Comparison of ENCODE assay signal across 1 cellular context in the genomic region with DNA sequence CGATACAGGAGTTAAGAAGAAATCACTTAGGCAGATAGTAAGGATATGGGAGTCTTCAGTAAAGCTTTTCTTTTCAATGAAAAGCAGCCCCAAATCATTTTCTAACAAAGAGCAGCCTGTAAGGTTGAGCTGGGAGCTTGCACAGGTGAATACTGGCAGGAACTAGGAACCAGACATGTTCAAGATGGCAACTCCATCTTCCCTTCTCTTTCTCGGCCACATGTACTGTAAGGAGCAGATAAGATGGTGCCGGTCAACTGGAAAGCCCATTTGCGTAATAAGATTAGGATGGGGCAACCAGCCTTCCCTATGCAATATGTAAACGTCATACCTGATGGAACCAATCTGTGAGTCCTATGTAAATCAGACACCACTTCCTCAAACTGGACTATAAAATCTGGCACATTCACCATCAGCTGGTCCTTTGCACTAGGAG.
TF ChIP-seq lines count a peak whose summit lies in the region.

No MANE protein-coding gene starts in this region.

TF ChIP-seq in K562, 482 proteins besides CTCF, POLR2A, EP300 and RAD21 (continued from another document and continues in another):
- TF ChIP-seq, protein P1, sequence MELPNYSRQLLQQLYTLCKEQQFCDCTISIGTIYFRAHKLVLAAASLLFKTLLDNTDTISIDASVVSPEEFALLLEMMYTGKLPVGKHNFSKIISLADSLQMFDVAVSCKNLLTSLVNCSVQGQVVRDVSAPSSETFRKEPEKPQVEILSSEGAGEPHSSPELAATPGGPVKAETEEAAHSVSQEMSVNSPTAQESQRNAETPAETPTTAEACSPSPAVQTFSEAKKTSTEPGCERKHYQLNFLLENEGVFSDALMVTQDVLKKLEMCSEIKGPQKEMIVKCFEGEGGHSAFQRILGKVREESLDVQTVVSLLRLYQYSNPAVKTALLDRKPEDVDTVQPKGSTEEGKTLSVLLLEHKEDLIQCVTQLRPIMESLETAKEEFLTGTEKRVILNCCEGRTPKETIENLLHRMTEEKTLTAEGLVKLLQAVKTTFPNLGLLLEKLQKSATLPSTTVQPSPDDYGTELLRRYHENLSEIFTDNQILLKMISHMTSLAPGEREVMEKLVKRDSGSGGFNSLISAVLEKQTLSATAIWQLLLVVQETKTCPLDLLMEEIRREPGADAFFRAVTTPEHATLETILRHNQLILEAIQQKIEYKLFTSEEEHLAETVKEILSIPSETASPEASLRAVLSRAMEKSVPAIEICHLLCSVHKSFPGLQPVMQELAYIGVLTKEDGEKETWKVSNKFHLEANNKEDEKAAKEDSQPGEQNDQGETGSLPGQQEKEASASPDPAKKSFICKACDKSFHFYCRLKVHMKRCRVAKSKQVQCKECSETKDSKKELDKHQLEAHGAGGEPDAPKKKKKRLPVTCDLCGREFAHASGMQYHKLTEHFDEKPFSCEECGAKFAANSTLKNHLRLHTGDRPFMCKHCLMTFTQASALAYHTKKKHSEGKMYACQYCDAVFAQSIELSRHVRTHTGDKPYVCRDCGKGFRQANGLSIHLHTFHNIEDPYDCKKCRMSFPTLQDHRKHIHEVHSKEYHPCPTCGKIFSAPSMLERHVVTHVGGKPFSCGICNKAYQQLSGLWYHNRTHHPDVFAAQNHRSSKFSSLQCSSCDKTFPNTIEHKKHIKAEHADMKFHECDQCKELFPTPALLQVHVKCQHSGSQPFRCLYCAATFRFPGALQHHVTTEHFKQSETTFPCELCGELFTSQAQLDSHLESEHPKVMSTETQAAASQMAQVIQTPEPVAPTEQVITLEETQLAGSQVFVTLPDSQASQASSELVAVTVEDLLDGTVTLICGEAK (IDR thresholded peaks at IDR 0.05) = no peak
- TF ChIP-seq, protein P1 (CRISPR knock-in tag; IDR thresholded peaks at IDR 0.05) = no peak
- no peak for TF ChIP-seq NR1H2 (CRISPR knock-in tag; IDR thresholded peaks at IDR 0.05)
- no peak for TF ChIP-seq ZNF830 (CRISPR knock-in tag; IDR thresholded peaks at IDR 0.05)
- TF ChIP-seq ILK (tag; IDR thresholded peaks at IDR 0.05; ENCODE audit: borderline replicate concordance, low read depth) = no peak
- no peak for TF ChIP-seq ADNP (tag; IDR thresholded peaks at IDR 0.05)
- TF ChIP-seq, protein P2, sequence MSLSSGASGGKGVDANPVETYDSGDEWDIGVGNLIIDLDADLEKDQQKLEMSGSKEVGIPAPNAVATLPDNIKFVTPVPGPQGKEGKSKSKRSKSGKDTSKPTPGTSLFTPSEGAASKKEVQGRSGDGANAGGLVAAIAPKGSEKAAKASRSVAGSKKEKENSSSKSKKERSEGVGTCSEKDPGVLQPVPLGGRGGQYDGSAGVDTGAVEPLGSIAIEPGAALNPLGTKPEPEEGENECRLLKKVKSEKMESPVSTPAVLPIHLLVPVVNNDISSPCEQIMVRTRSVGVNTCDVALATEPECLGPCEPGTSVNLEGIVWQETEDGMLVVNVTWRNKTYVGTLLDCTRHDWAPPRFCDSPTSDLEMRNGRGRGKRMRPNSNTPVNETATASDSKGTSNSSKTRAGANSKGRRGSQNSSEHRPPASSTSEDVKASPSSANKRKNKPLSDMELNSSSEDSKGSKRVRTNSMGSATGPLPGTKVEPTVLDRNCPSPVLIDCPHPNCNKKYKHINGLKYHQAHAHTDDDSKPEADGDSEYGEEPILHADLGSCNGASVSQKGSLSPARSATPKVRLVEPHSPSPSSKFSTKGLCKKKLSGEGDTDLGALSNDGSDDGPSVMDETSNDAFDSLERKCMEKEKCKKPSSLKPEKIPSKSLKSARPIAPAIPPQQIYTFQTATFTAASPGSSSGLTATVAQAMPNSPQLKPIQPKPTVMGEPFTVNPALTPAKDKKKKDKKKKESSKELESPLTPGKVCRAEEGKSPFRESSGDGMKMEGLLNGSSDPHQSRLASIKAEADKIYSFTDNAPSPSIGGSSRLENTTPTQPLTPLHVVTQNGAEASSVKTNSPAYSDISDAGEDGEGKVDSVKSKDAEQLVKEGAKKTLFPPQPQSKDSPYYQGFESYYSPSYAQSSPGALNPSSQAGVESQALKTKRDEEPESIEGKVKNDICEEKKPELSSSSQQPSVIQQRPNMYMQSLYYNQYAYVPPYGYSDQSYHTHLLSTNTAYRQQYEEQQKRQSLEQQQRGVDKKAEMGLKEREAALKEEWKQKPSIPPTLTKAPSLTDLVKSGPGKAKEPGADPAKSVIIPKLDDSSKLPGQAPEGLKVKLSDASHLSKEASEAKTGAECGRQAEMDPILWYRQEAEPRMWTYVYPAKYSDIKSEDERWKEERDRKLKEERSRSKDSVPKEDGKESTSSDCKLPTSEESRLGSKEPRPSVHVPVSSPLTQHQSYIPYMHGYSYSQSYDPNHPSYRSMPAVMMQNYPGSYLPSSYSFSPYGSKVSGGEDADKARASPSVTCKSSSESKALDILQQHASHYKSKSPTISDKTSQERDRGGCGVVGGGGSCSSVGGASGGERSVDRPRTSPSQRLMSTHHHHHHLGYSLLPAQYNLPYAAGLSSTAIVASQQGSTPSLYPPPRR (CRISPR knock-in tag; IDR thresholded peaks at IDR 0.05; ENCODE audit: borderline replicate concordance) = no peak
- no peak for TF ChIP-seq MECOM (CRISPR knock-in tag; IDR thresholded peaks at IDR 0.05)
- TF ChIP-seq ZNF23 (CRISPR knock-in tag; IDR thresholded peaks at IDR 0.05) = no peak
- TF ChIP-seq, protein P3, sequence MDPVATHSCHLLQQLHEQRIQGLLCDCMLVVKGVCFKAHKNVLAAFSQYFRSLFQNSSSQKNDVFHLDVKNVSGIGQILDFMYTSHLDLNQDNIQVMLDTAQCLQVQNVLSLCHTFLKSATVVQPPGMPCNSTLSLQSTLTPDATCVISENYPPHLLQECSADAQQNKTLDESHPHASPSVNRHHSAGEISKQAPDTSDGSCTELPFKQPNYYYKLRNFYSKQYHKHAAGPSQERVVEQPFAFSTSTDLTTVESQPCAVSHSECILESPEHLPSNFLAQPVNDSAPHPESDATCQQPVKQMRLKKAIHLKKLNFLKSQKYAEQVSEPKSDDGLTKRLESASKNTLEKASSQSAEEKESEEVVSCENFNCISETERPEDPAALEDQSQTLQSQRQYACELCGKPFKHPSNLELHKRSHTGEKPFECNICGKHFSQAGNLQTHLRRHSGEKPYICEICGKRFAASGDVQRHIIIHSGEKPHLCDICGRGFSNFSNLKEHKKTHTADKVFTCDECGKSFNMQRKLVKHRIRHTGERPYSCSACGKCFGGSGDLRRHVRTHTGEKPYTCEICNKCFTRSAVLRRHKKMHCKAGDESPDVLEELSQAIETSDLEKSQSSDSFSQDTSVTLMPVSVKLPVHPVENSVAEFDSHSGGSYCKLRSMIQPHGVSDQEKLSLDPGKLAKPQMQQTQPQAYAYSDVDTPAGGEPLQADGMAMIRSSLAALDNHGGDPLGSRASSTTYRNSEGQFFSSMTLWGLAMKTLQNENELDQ (CRISPR knock-in tag; IDR thresholded peaks at IDR 0.05; ENCODE audit: borderline replicate concordance) = no peak
- no peak for TF ChIP-seq NELFE (IDR thresholded peaks at IDR 0.05; ENCODE audit: insufficient read depth, insufficient read length)
- no peak for TF ChIP-seq PTBP1 (IDR thresholded peaks at IDR 0.05; ENCODE audit: low read depth, low read length)
- TF ChIP-seq, protein P4, sequence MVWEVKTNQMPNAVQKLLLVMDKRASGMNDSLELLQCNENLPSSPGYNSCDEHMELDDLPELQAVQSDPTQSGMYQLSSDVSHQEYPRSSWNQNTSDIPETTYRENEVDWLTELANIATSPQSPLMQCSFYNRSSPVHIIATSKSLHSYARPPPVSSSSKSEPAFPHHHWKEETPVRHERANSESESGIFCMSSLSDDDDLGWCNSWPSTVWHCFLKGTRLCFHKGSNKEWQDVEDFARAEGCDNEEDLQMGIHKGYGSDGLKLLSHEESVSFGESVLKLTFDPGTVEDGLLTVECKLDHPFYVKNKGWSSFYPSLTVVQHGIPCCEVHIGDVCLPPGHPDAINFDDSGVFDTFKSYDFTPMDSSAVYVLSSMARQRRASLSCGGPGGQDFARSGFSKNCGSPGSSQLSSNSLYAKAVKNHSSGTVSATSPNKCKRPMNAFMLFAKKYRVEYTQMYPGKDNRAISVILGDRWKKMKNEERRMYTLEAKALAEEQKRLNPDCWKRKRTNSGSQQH (CRISPR knock-in tag; IDR thresholded peaks at IDR 0.05) = no peak
- no peak for TF ChIP-seq NFATC3 (IDR thresholded peaks at IDR 0.05)
- TF ChIP-seq ZNF197 (CRISPR knock-in tag; IDR thresholded peaks at IDR 0.05; ENCODE audit: low read depth) = peak; percentile 53; the same call in 1 of the 2 replicates
- no peak for TF ChIP-seq CHD4 (IDR thresholded peaks at IDR 0.05; ENCODE audit: insufficient read depth, insufficient replicate concordance, low read depth, low read length, poor library complexity, severe bottlenecking)
- TF ChIP-seq SMARCE1 (IDR thresholded peaks at IDR 0.05) = no peak
- TF ChIP-seq, protein P5, sequence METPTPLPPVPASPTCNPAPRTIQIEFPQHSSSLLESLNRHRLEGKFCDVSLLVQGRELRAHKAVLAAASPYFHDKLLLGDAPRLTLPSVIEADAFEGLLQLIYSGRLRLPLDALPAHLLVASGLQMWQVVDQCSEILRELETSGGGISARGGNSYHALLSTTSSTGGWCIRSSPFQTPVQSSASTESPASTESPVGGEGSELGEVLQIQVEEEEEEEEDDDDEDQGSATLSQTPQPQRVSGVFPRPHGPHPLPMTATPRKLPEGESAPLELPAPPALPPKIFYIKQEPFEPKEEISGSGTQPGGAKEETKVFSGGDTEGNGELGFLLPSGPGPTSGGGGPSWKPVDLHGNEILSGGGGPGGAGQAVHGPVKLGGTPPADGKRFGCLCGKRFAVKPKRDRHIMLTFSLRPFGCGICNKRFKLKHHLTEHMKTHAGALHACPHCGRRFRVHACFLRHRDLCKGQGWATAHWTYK (CRISPR knock-in tag; IDR thresholded peaks at IDR 0.05) = peak; percentile 65; the same call in 1 of the 2 replicates
- TF ChIP-seq, protein P6, sequence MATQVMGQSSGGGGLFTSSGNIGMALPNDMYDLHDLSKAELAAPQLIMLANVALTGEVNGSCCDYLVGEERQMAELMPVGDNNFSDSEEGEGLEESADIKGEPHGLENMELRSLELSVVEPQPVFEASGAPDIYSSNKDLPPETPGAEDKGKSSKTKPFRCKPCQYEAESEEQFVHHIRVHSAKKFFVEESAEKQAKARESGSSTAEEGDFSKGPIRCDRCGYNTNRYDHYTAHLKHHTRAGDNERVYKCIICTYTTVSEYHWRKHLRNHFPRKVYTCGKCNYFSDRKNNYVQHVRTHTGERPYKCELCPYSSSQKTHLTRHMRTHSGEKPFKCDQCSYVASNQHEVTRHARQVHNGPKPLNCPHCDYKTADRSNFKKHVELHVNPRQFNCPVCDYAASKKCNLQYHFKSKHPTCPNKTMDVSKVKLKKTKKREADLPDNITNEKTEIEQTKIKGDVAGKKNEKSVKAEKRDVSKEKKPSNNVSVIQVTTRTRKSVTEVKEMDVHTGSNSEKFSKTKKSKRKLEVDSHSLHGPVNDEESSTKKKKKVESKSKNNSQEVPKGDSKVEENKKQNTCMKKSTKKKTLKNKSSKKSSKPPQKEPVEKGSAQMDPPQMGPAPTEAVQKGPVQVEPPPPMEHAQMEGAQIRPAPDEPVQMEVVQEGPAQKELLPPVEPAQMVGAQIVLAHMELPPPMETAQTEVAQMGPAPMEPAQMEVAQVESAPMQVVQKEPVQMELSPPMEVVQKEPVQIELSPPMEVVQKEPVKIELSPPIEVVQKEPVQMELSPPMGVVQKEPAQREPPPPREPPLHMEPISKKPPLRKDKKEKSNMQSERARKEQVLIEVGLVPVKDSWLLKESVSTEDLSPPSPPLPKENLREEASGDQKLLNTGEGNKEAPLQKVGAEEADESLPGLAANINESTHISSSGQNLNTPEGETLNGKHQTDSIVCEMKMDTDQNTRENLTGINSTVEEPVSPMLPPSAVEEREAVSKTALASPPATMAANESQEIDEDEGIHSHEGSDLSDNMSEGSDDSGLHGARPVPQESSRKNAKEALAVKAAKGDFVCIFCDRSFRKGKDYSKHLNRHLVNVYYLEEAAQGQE (CRISPR knock-in tag; IDR thresholded peaks at IDR 0.05; ENCODE audit: low read depth) = no peak
- no peak for TF ChIP-seq ZEB2 (IDR thresholded peaks at IDR 0.05)
- no peak for TF ChIP-seq HDAC8 (tag; IDR thresholded peaks at IDR 0.05)
- TF ChIP-seq SMAD3 (CRISPR knock-in tag; conservative IDR thresholded peaks at IDR 0.05) = no peak; the same call in 1 of the 2 replicates
- TF ChIP-seq FUS (optimal IDR thresholded peaks at IDR 0.05; ENCODE audit: low read depth, low read length) = no peak
- no peak for TF ChIP-seq MED1 (CRISPR knock-in tag; IDR thresholded peaks at IDR 0.05; ENCODE audit: borderline replicate concordance)
- no peak for TF ChIP-seq RBM15 (IDR thresholded peaks at IDR 0.05; ENCODE audit: insufficient read depth, low read length)
- TF ChIP-seq ZNF586 (CRISPR knock-in tag; conservative IDR thresholded peaks at IDR 0.05) = no peak
- TF ChIP-seq BCL6 (CRISPR knock-in tag; IDR thresholded peaks at IDR 0.05) = no peak
- TF ChIP-seq FOXA1 (IDR thresholded peaks at IDR 0.05; ENCODE audit: borderline replicate concordance) = no peak
- TF ChIP-seq, protein P7, sequence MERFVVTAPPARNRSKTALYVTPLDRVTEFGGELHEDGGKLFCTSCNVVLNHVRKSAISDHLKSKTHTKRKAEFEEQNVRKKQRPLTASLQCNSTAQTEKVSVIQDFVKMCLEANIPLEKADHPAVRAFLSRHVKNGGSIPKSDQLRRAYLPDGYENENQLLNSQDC (CRISPR knock-in tag; IDR thresholded peaks at IDR 0.05) = no peak
- no peak for TF ChIP-seq ZKSCAN8 (CRISPR knock-in tag; IDR thresholded peaks at IDR 0.05)
- TF ChIP-seq ZNF121 (CRISPR knock-in tag; conservative IDR thresholded peaks at IDR 0.05) = no peak
